In genomic region chr9:134833294-134833880, GRCh38 we compare ENCODE assay signal across 1 cellular context.
TF ChIP-seq lines count a peak whose summit lies in the region.

No MANE protein-coding gene starts in this region.

TF ChIP-seq in H1, 55 proteins besides CTCF, POLR2A, EP300 and RAD21 (continued from another document):
- TF ChIP-seq CHD7 (IDR thresholded peaks at IDR 0.05; ENCODE audit: insufficient replicate concordance, low read length) = no peak
- TF ChIP-seq JUND (IDR thresholded peaks at IDR 0.05; ENCODE audit: low read length) = no peak
- no peak for TF ChIP-seq SRF (IDR thresholded peaks at IDR 0.05; ENCODE audit: low read depth, low read length)
- TF ChIP-seq CHD2 (IDR thresholded peaks at IDR 0.05; ENCODE audit: low read length) = no peak
